In the genomic region with DNA sequence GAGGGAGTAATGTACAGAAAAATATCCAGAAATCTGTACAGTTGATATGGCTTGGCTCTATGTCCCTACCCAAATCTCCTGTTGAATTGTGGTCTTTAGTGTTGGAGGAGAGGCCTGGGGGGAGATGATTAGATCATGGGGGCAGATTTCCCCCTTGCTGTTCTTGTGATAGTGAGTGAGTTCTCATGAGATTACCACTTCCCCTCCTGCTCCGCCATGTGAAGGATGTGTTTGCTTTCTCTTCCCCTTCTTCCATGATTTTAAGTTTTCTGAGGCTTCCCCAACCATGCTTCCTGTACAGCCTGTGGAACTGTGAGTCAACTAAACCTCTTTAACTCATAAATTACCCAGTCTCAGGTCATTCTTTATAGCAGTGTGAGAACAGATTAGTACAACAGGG, we compare ENCODE assay signal across 5 cellular contexts. TPM values are rescaled to one million over a fixed set of nuclear protein-coding genes. Genes with fewer than 3 reads are reported as not detected.
"Had no signal": no experiment of that assay in that cellular context is flagged by ENCODE, and none has a peak within 500 bp of the region (broad histone marks: within the 10 kb centered on the region; RNA-seq: fewer than 3 reads in every experiment).

No MANE protein-coding gene starts in this region.

RNA-seq across cellular contexts. Expression of gene NPY4R2, which starts 29.0 kb away (rescaled TPM):
- total RNA-seq: K562, LHCN-M2, MCF 10A, Right ventricle myocardium superior had no signal

RNA-seq across cellular contexts. Expression of gene FAM25C, which starts 52.2 kb away (rescaled TPM):
- total RNA-seq: K562, LHCN-M2, MCF 10A, Right ventricle myocardium superior, SJSA1 had no signal
